In genomic region chr3:113438224-113438623, GRCh38 we compare ENCODE assay signal across 8 cellular contexts.
"Had no signal": no experiment of that assay in that cellular context is flagged by ENCODE, and none has a peak within 500 bp of the region (broad histone marks: within the 10 kb centered on the region; RNA-seq: fewer than 3 reads in every experiment).

No MANE protein-coding gene starts in this region.

- H3K4me1 Mint-ChIP-seq: GM23338 had no signal

- H3K4me2 ChIP-seq: GM23338 had no signal

- H3K27ac ChIP-seq: HL-60 had no signal

- DNase-seq: H9, HCEC 1CT, IMR-90 had no signal

- H3K4me3 Mint-ChIP-seq: GM23338, H9 had no signal

- H3K9me3 Mint-ChIP-seq: GM23338, H9 had no signal

- H3K27ac Mint-ChIP-seq: GM23338 had no signal

- ATAC-seq: GM23338, K562 had no signal

- H3K4me3 ChIP-seq: GM23338, K562 had no signal

- FAIRE-seq: H1, H54, K562 had no signal

- H2AFZ ChIP-seq: GM23338 had no signal
